In the genomic region with DNA sequence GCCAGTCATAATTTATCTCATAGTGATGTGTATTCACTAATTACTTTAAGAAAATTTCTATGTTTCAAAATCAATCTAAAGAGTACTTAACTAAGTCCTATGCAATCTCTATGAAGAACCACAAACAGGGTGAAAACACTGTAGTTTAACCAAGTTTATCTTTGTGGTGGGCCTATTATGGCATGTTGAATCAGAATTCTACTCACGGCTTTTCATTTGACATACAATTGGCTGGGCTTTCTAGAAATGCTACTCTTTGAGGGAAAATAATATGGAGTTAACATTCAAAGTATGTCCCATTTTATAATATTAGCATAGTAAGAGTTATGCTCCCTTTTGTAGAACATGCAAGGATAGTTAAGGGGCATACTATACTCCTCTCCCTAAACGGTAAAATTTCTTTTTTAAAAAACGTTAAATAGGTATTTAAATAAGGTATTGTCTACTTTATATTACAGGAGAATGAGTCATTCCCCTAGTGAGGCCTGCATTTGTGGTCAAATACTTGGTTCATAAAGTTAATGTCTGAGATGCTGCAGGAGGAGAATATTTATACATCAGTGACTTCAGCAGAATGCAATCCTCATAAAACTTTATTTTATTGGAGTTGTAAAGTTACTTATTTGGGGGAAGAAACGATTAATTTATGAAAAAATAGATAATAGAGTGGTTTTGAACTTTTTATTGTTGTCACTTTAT, we compare ENCODE assay signal across 17 cellular contexts. TPM values are rescaled to one million over a fixed set of nuclear protein-coding genes. Genes with fewer than 3 reads are reported as not detected.
A peak's percentile ranks its signal among the peaks of the same experiment; 100 is the strongest.
DNase-seq lines count a peak whose midpoint lies in the region; ATAC-seq and TF ChIP-seq lines count a peak whose summit lies in the region.
"Had no signal": no experiment of that assay in that cellular context is flagged by ENCODE, and none has a peak within 500 bp of the region (broad histone marks: within the 10 kb centered on the region; RNA-seq: fewer than 3 reads in every experiment).

No MANE protein-coding gene starts in this region.

- ATAC-seq in GM23338 (no peak), GM21423 (IDR thresholded peaks at IDR 0.05; ENCODE audit: unreplicated experiment) (no peak)
- ATAC-seq: activated CD8-positive, alpha-beta T cell treated with anti-CD3 and anti-CD28 coated beads for 36 hours had no signal

- no peaks in the 10 kb centered on the region for H4K20me1 ChIP-seq in GM23338 (replicated peaks; ENCODE audit: insufficient read depth)

- peaks cover 22% of the 10 kb centered on the region for H3K27me3 Mint-ChIP-seq in GM23338 (ENCODE audit: insufficient read depth, low read depth, poor library complexity)
- peaks cover 63% of the 10 kb centered on the region for H3K27me3 Mint-ChIP-seq in activated CD4-positive, alpha-beta T cell treated with anti-CD3 and anti-CD28 coated beads, Interleukin-2, amount 10 ng/mL, durations not matched to agents 7 days and 5 days

- no peaks in the 10 kb centered on the region for H3K9me2 ChIP-seq in GM23338 (ENCODE audit: insufficient read depth)

- CTCF ChIA-PET in activated CD4-positive, alpha-beta T cell treated with anti-CD3 and anti-CD28 coated beads, Interleukin-2, amount 10 ng/mL, durations not matched to agents 7 days and 5 days (lab: Charles Lee) = no interaction called here

- no peak overlapping the region for H3K27ac Mint-ChIP-seq in GM23338
- no peak overlapping the region for H3K27ac Mint-ChIP-seq in activated CD4-positive, alpha-beta T cell treated with anti-CD3 and anti-CD28 coated beads, Interleukin-2, amount 10 ng/mL, durations not matched to agents 7 days and 5 days
- H3K27ac Mint-ChIP-seq: activated CD8-positive, alpha-beta T cell treated with anti-CD3 and anti-CD28 coated beads for 36 hours; H9 had no signal

- no peak overlapping the region for H2AFZ ChIP-seq in GM23338

- H3K9ac ChIP-seq in skeletal muscle satellite cell (ENCODE audit: low read depth, low read length) = no peak overlapping the region
- H3K9ac ChIP-seq: KMS-11 had no signal

- peaks cover 3% of the 10 kb centered on the region; the same call in 2 of the 3 replicates for H3K36me3 Mint-ChIP-seq in GM23338 (ENCODE audit: low read depth)
- no peaks in the 10 kb centered on the region for H3K36me3 Mint-ChIP-seq in activated CD4-positive, alpha-beta T cell treated with anti-CD3 and anti-CD28 coated beads, Interleukin-2, amount 10 ng/mL, durations not matched to agents 7 days and 5 days (ENCODE audit: low read depth)

- 0 out of 2 replicates have a peak overlapping the region, but pooled peaks have one; percentile 82 for H3K4me3 ChIP-seq in GM23338
- H3K4me3 ChIP-seq in WI38 (ENCODE audit: low read depth, low read length) = peak overlapping the region; percentile 83
- no peak overlapping the region for H3K4me3 ChIP-seq in fibroblast of villous mesenchyme (ENCODE audit: low read depth, low read length)
- peak overlapping the region; percentile 90 for H3K4me3 ChIP-seq in skeletal muscle satellite cell (ENCODE audit: low read length)
- H3K4me3 ChIP-seq: lung had no signal

- TF ChIP-seq CTCF in GM23338 (conservative IDR thresholded peaks at IDR 0.05; ENCODE audit: low read depth in 2 of 2) (no peak), WI38 (IDR thresholded peaks at IDR 0.05; ENCODE audit: low read depth, low read length) (no peak), fibroblast of villous mesenchyme (IDR thresholded peaks at IDR 0.05; ENCODE audit: insufficient read depth, low read depth, low read length) (no peak)

- no peak overlapping the region for H3K27ac ChIP-seq in GM23338 (ENCODE audit: low read depth)
- H3K27ac ChIP-seq: KMS-11 had no signal

- peaks cover 18% of the 10 kb centered on the region for H3K4me1 Mint-ChIP-seq in GM23338
- peaks cover 4% of the 10 kb centered on the region for H3K4me1 Mint-ChIP-seq in activated CD4-positive, alpha-beta T cell treated with anti-CD3 and anti-CD28 coated beads, Interleukin-2, amount 10 ng/mL, durations not matched to agents 7 days and 5 days

- H3F3A ChIP-seq in GM23338 (replicated peaks; ENCODE audit: low read depth) = no peaks in the 10 kb centered on the region

- no peaks in the 10 kb centered on the region for H3K9me3 ChIP-seq in skeletal muscle satellite cell (replicated peaks; ENCODE audit: low read length)
- H3K9me3 ChIP-seq: prostate gland had no signal

- H3K36me3 ChIP-seq in GM23338 (ENCODE audit: insufficient read depth) (no peaks in the 10 kb centered on the region), skeletal muscle satellite cell (ENCODE audit: insufficient read depth, low read length) (no peaks in the 10 kb centered on the region)
- H3K36me3 ChIP-seq: prostate gland had no signal

- H3K27me3 ChIP-seq in GM23338 (ENCODE audit: insufficient read depth) = peaks cover 64% of the 10 kb centered on the region
- H3K27me3 ChIP-seq in skeletal muscle satellite cell (ENCODE audit: control insufficient read depth, insufficient read depth, low read length) = peaks cover 9% of the 10 kb centered on the region

- H3K4me2 ChIP-seq in GM23338 (no peak overlapping the region), skeletal muscle satellite cell (ENCODE audit: low read length) (peak overlapping the region; percentile 96)
- H3K4me2 ChIP-seq: KMS-11 had no signal

- no peak for DNase-seq in GM23338 (ENCODE audit: low spot score)
- peak; percentile 74 for DNase-seq in fibroblast of villous mesenchyme (ENCODE audit: low read depth)
- no peak for DNase-seq in activated CD4-positive, alpha-beta T cell treated with anti-CD3 and anti-CD28 coated beads, Interleukin-2, amount 10 ng/mL, durations not matched to agents 7 days and 5 days
- DNase-seq in NCI-H82 treated with DMSO at 0.1 percent for 48 hours (lab: John Stamatoyannopoulos, UW; ENCODE audit: unreplicated experiment) = no peak
- DNase-seq in cerebellar cortex (ENCODE audit: low spot score) = no peak
- DNase-seq: activated CD8-positive, alpha-beta T cell treated with anti-CD3 and anti-CD28 coated beads for 36 hours; activated naive CD4-positive, alpha-beta T cell treated with anti-CD3 and anti-CD28 coated beads, Interleukin-2, amount 50 U/mL, for 16 hours; Calu3; H9; head of caudate nucleus; T-helper 1 cell had no signal

- POLR2A ChIA-PET in activated CD4-positive, alpha-beta T cell treated with anti-CD3 and anti-CD28 coated beads, Interleukin-2, amount 10 ng/mL, durations not matched to agents 7 days and 5 days (lab: Charles Lee) = no interaction called here

- H3K4me1 ChIP-seq in GM23338 (ENCODE audit: insufficient read depth) (peaks cover 26% of the 10 kb centered on the region), skeletal muscle satellite cell (ENCODE audit: control insufficient read depth, insufficient read depth, low read length) (peaks cover 26% of the 10 kb centered on the region)
- H3K4me1 ChIP-seq: prostate gland had no signal

- H3K9me3 Mint-ChIP-seq in GM23338 = 0 out of 3 replicates have a peak, but pooled peaks cover 5% of the 10 kb centered on the region
- H3K9me3 Mint-ChIP-seq in activated CD4-positive, alpha-beta T cell treated with anti-CD3 and anti-CD28 coated beads, Interleukin-2, amount 10 ng/mL, durations not matched to agents 7 days and 5 days = peaks cover 5% of the 10 kb centered on the region

- peak overlapping the region; percentile 85; the same call in 2 of the 3 replicates for H3K4me3 Mint-ChIP-seq in GM23338
- no peak overlapping the region for H3K4me3 Mint-ChIP-seq in activated CD4-positive, alpha-beta T cell treated with anti-CD3 and anti-CD28 coated beads, Interleukin-2, amount 10 ng/mL, durations not matched to agents 7 days and 5 days
- H3K4me3 Mint-ChIP-seq: activated CD8-positive, alpha-beta T cell treated with anti-CD3 and anti-CD28 coated beads for 36 hours had no signal

- no peaks in the 10 kb centered on the region for H3K79me2 ChIP-seq in GM23338 (replicated peaks; ENCODE audit: insufficient read depth)

TF ChIP-seq in GM23338, 12 proteins besides CTCF, POLR2A, EP300 and RAD21 (continues in another document):
- TF ChIP-seq, protein P1, sequence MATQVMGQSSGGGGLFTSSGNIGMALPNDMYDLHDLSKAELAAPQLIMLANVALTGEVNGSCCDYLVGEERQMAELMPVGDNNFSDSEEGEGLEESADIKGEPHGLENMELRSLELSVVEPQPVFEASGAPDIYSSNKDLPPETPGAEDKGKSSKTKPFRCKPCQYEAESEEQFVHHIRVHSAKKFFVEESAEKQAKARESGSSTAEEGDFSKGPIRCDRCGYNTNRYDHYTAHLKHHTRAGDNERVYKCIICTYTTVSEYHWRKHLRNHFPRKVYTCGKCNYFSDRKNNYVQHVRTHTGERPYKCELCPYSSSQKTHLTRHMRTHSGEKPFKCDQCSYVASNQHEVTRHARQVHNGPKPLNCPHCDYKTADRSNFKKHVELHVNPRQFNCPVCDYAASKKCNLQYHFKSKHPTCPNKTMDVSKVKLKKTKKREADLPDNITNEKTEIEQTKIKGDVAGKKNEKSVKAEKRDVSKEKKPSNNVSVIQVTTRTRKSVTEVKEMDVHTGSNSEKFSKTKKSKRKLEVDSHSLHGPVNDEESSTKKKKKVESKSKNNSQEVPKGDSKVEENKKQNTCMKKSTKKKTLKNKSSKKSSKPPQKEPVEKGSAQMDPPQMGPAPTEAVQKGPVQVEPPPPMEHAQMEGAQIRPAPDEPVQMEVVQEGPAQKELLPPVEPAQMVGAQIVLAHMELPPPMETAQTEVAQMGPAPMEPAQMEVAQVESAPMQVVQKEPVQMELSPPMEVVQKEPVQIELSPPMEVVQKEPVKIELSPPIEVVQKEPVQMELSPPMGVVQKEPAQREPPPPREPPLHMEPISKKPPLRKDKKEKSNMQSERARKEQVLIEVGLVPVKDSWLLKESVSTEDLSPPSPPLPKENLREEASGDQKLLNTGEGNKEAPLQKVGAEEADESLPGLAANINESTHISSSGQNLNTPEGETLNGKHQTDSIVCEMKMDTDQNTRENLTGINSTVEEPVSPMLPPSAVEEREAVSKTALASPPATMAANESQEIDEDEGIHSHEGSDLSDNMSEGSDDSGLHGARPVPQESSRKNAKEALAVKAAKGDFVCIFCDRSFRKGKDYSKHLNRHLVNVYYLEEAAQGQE (IDR thresholded peaks at IDR 0.05; ENCODE audit: unreplicated experiment) = no peak
- TF ChIP-seq NANOG (IDR thresholded peaks at IDR 0.05; ENCODE audit: borderline replicate concordance) = no peak
- TF ChIP-seq, protein P2, sequence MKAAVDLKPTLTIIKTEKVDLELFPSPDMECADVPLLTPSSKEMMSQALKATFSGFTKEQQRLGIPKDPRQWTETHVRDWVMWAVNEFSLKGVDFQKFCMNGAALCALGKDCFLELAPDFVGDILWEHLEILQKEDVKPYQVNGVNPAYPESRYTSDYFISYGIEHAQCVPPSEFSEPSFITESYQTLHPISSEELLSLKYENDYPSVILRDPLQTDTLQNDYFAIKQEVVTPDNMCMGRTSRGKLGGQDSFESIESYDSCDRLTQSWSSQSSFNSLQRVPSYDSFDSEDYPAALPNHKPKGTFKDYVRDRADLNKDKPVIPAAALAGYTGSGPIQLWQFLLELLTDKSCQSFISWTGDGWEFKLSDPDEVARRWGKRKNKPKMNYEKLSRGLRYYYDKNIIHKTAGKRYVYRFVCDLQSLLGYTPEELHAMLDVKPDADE (IDR thresholded peaks at IDR 0.05) = no peak

RNA-seq across cellular contexts. Expression of gene MOXD1, which starts 1.8 kb away (rescaled TPM):
- 4.3 TPM in 2 replicates for total RNA-seq in GM23338 (2014; rRNA removed; shearing (Covaris generic))
- polyA plus RNA-seq in GM23338 (2016; fragmentation: Nextera tagmentation; extraction: Ambion mirVana) = 1.2 and 1.7 TPM in 2 replicates
- total RNA-seq in fibroblast of villous mesenchyme = 15.1 and 25.4 TPM in 2 replicates
- 7.9 and 10.9 TPM in 2 replicates for total RNA-seq in skeletal muscle satellite cell (2012; rRNA removed)
- not detected for total RNA-seq in activated CD4-positive, alpha-beta T cell treated with anti-CD3 and anti-CD28 coated beads, Interleukin-2, amount 10 ng/mL, durations not matched to agents 7 days and 5 days
- total RNA-seq: activated CD8-positive, alpha-beta T cell treated with anti-CD3 and anti-CD28 coated beads for 36 hours had no signal
